12 cellular contexts compared by ENCODE assay signal in the genomic region with DNA sequence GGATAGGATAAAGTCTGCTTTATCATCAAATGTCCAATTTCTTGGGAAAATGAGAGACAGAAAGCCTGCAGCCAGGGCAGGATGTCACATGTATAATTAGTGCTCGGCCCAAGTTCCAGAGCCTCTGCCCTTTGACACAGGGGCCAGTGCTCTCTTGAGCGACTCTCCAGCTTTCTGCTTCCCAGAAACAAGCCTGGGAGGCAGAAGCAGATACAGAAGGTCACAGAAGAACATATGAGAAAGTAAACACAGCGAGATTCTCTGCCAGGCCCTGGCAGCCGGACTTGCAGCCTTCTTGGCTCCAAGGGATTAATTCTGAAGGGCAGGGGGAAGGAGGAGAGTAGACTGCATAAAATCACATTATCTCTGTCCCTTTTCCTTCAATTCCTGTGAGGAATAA.
DNase-seq lines count a peak whose midpoint lies in the region; TF ChIP-seq lines count a peak whose summit lies in the region.
"Had no signal": no experiment of that assay in that cellular context is flagged by ENCODE, and none has a peak within 500 bp of the region (broad histone marks: within the 10 kb centered on the region; RNA-seq: fewer than 3 reads in every experiment).

No MANE protein-coding gene starts in this region.

- peak overlapping the region; percentile 87 for H3K27ac Mint-ChIP-seq in nephron progenitor cell
- H3K27ac Mint-ChIP-seq: activated CD8-positive, alpha-beta memory T cell treated with anti-CD3 and anti-CD28 coated beads, Interleukin-2, amount 10 ng/mL, durations not matched to agents 7 days and 5 days; activated naive CD4-positive, alpha-beta T cell treated with anti-CD3 and anti-CD28 coated beads, Interleukin-2, amount 10 ng/mL, durations not matched to agents 7 days and 5 days had no signal

- peaks cover 4% of the 10 kb centered on the region for H3K9me3 Mint-ChIP-seq in nephron progenitor cell
- H3K9me3 Mint-ChIP-seq: activated naive CD4-positive, alpha-beta T cell treated with anti-CD3 and anti-CD28 coated beads, Interleukin-2, amount 10 ng/mL, durations not matched to agents 7 days and 5 days had no signal

- H3K4me1 Mint-ChIP-seq in nephron progenitor cell, result peaks cover 61% of the 10 kb centered on the region
- H3K4me1 Mint-ChIP-seq: activated CD8-positive, alpha-beta memory T cell treated with anti-CD3 and anti-CD28 coated beads, Interleukin-2, amount 10 ng/mL, durations not matched to agents 7 days and 5 days; activated naive CD4-positive, alpha-beta T cell treated with anti-CD3 and anti-CD28 coated beads, Interleukin-2, amount 10 ng/mL, durations not matched to agents 7 days and 5 days had no signal

- H3K27ac ChIP-seq in SJCRH30, result peak overlapping the region; percentile 23; the same call in 1 of the 2 replicates
- H3K27ac ChIP-seq in cardiac muscle cell, result peak overlapping the region; percentile 83
- H3K27ac ChIP-seq in tibial artery, result peak overlapping the region; percentile 53
- H3K27ac ChIP-seq: ovary had no signal

- peak; percentile 22 to 25 for DNase-seq in SJCRH30
- peak in 1 of 2 donors; percentile 7 for DNase-seq in cardiac muscle cell (ENCODE audit: low read depth in 1 of 2, low spot score in 1 of 2)
- no peak for DNase-seq in nephron progenitor cell
- peak; percentile 33 to 73 for DNase-seq in tibial artery
- no peak for DNase-seq in putamen (ENCODE audit: low spot score)
- no peak for DNase-seq in glomerular visceral epithelial cell (ENCODE audit: extremely low spot score)
- DNase-seq in activated CD4-positive, CD25-positive, alpha-beta regulatory T cell (lab: John Stamatoyannopoulos, UW), result no peak
- DNase-seq: activated CD8-positive, alpha-beta memory T cell treated with anti-CD3 and anti-CD28 coated beads, Interleukin-2, amount 10 ng/mL, durations not matched to agents 7 days and 5 days; activated naive CD4-positive, alpha-beta T cell treated with anti-CD3 and anti-CD28 coated beads, Interleukin-2, amount 10 ng/mL, durations not matched to agents 7 days and 5 days; NCI-H1092; NCI-H345 had no signal

- intact Hi-C loops in tibial artery (cut with DNase I; ENCODE audit: low total_unique reads), result no loop called here

- no peaks in the 10 kb centered on the region for H3K36me3 Mint-ChIP-seq in nephron progenitor cell (ENCODE audit: low read depth)
- H3K36me3 Mint-ChIP-seq: activated CD8-positive, alpha-beta memory T cell treated with anti-CD3 and anti-CD28 coated beads, Interleukin-2, amount 10 ng/mL, durations not matched to agents 7 days and 5 days; activated naive CD4-positive, alpha-beta T cell treated with anti-CD3 and anti-CD28 coated beads, Interleukin-2, amount 10 ng/mL, durations not matched to agents 7 days and 5 days had no signal

- no peaks in the 10 kb centered on the region for H3K9me3 ChIP-seq in SJCRH30 (replicated peaks)
- no peaks in the 10 kb centered on the region for H3K9me3 ChIP-seq in cardiac muscle cell (ENCODE audit: low read depth)
- no peaks in the 10 kb centered on the region for H3K9me3 ChIP-seq in tibial artery
- H3K9me3 ChIP-seq: ovary had no signal

- TF ChIP-seq CTCF in cardiac muscle cell (IDR thresholded peaks at IDR 0.05; ENCODE audit: low read depth, low read length) (no peak), nephron progenitor cell (IDR thresholded peaks at IDR 0.05) (no peak), tibial artery (IDR thresholded peaks at IDR 0.05) (no peak)

- peaks cover 7% of the 10 kb centered on the region for H3K27me3 Mint-ChIP-seq in nephron progenitor cell (ENCODE audit: low read depth, poor library complexity)
- H3K27me3 Mint-ChIP-seq: activated CD8-positive, alpha-beta memory T cell treated with anti-CD3 and anti-CD28 coated beads, Interleukin-2, amount 10 ng/mL, durations not matched to agents 7 days and 5 days; activated naive CD4-positive, alpha-beta T cell treated with anti-CD3 and anti-CD28 coated beads, Interleukin-2, amount 10 ng/mL, durations not matched to agents 7 days and 5 days had no signal

- H3K27me3 ChIP-seq in SJCRH30, result no peaks in the 10 kb centered on the region
- H3K27me3 ChIP-seq in cardiac muscle cell, result no peaks in the 10 kb centered on the region
- H3K27me3 ChIP-seq in tibial artery, result no peaks in the 10 kb centered on the region
- H3K27me3 ChIP-seq: ovary had no signal

- peak overlapping the region; percentile 2 for H3K4me3 Mint-ChIP-seq in nephron progenitor cell
- H3K4me3 Mint-ChIP-seq: activated CD8-positive, alpha-beta memory T cell treated with anti-CD3 and anti-CD28 coated beads, Interleukin-2, amount 10 ng/mL, durations not matched to agents 7 days and 5 days; activated naive CD4-positive, alpha-beta T cell treated with anti-CD3 and anti-CD28 coated beads, Interleukin-2, amount 10 ng/mL, durations not matched to agents 7 days and 5 days had no signal

- H3K4me1 ChIP-seq in SJCRH30, result peaks cover 5% of the 10 kb centered on the region; the same call in 1 of the 2 replicates
- peaks cover 18% of the 10 kb centered on the region for H3K4me1 ChIP-seq in cardiac muscle cell (ENCODE audit: low read depth)
- H3K4me1 ChIP-seq in tibial artery, result peaks cover 0 to 52% (median 24%) of the 10 kb centered on the region in 4 donors

- H3K4me3 ChIP-seq in SJCRH30 (no peak overlapping the region), cardiac muscle cell (no peak overlapping the region), tibial artery (no peak overlapping the region)
- H3K4me3 ChIP-seq: ovary had no signal

- H3K36me3 ChIP-seq in SJCRH30 (no peaks in the 10 kb centered on the region), cardiac muscle cell (no peaks in the 10 kb centered on the region), tibial artery (no peaks in the 10 kb centered on the region)
- H3K36me3 ChIP-seq: ovary had no signal

Comparison
In these comparisons a context has a peak if more than half of its experiments do, and no peak if none do; other contexts are left out.
1. DNase-seq: peak in SJCRH30 (2 of 2) and tibial artery (2 of 2); none in nephron progenitor cell (single experiment), putamen (single experiment), glomerular visceral epithelial cell (single experiment) and activated CD4-positive, CD25-positive, alpha-beta regulatory T cell (0 of 4).
2. H3K27ac ChIP-seq: peak in every context shown above with its lines; median percentile 83 in cardiac muscle cell; 53 in tibial artery; 23 in SJCRH30.